ENCODE assay signal across 14 cellular contexts in genomic region chr16:65909310-65910050, GRCh38.
DNase-seq lines count a peak whose midpoint lies in the region; ATAC-seq lines count a peak whose summit lies in the region.
"Had no signal": no experiment of that assay in that cellular context is flagged by ENCODE, and none has a peak within 500 bp of the region (broad histone marks: within the 10 kb centered on the region; RNA-seq: fewer than 3 reads in every experiment).

No MANE protein-coding gene starts in this region.

- ATAC-seq in GM18868 (IDR thresholded peaks at IDR 0.05; ENCODE audit: unreplicated experiment) (peak; percentile 76), esophagus mucosa (peak; percentile 49), GM19035 (IDR thresholded peaks at IDR 0.05; ENCODE audit: unreplicated experiment) (no peak)
- ATAC-seq: heart left ventricle, left cardiac atrium, pancreas had no signal

- DNase-seq in A172 (ENCODE audit: low spot score) (peak; percentile 10), NCI-H510A treated with DMSO at 0.1 percent for 48 hours (lab: John Stamatoyannopoulos, UW) (peak; percentile 67), HPDE6-E6E7 (ENCODE audit: extremely low spot score) (no peak), NCI-H2227 treated with DMSO at 0.1 percent for 48 hours (lab: John Stamatoyannopoulos, UW) (no peak)
- no peak for DNase-seq in activated naive CD4-positive, alpha-beta T cell treated with anti-CD3 and anti-CD28 coated beads, Interleukin-2, amount 50 U/mL, for 16 hours
- DNase-seq: activated naive CD4-positive, alpha-beta T cell treated with anti-CD3 and anti-CD28 coated beads, Interleukin-2, amount 10 ng/mL, durations not matched to agents 7 days and 5 days; heart left ventricle; left cardiac atrium; NCI-H2081 treated with DMSO at 0.1 percent for 48 hours; pancreas; SW 1271 had no signal

Comparison
In these comparisons a context has a peak if more than half of its experiments do, and no peak if none do; other contexts are left out.
1. DNase-seq: peak in A172 (single experiment) and NCI-H510A treated with DMSO at 0.1 percent for 48 hours (single experiment); none in HPDE6-E6E7 (single experiment), NCI-H2227 treated with DMSO at 0.1 percent for 48 hours (single experiment) and activated naive CD4-positive, alpha-beta T cell treated with anti-CD3 and anti-CD28 coated beads, Interleukin-2, amount 50 U/mL, for 16 hours (single experiment).